In genomic region chr6:107957909-107958688, GRCh38 we compare ENCODE assay signal across 8 cellular contexts. TPM values are rescaled to one million over a fixed set of nuclear protein-coding genes. Genes with fewer than 3 reads are reported as not detected.
DNase-seq lines count a peak whose midpoint lies in the region; ATAC-seq and TF ChIP-seq lines count a peak whose summit lies in the region.

SEC63 (minus strand) TSS chr6:107958208; CDS start chr6:107958009, 199 bp downstream.

- H3K4me3 Mint-ChIP-seq in activated B cell treated with CpG ODN at 0.5 μM for 24 hours: peak within 1 kb of the TSS; percentile 98

- H3K27me3 Mint-ChIP-seq in activated B cell treated with CpG ODN at 0.5 μM for 24 hours: no peaks in the 10 kb centered on the region

- ATAC-seq in GM19023 (IDR thresholded peaks at IDR 0.05; ENCODE audit: unreplicated experiment): peak; percentile 94
- peak; percentile 94 for ATAC-seq in HG03196 (IDR thresholded peaks at IDR 0.05; ENCODE audit: unreplicated experiment)
- ATAC-seq in activated B cell treated with CpG ODN at 0.5 μM for 24 hours (ENCODE audit: low read depth): peak; percentile 97

- H3K4me1 Mint-ChIP-seq in activated B cell treated with CpG ODN at 0.5 μM for 24 hours: peaks cover 27% of the 10 kb centered on the region

- H3K27ac ChIP-seq in spleen: peak within 1 kb of the TSS; percentile 77 to 96 (median 93)

- TF ChIP-seq CTCF in AG09309 (IDR thresholded peaks at IDR 0.05; ENCODE audit: control insufficient read depth, insufficient read depth, low read depth, low read length, missing control alignments): no peak
- TF ChIP-seq CTCF in activated B cell treated with CpG ODN at 0.5 μM for 24 hours (IDR thresholded peaks at IDR 0.05): no peak
- TF ChIP-seq CTCF in cardiac fibroblast (IDR thresholded peaks at IDR 0.05; ENCODE audit: low read depth, low read length): no peak
- TF ChIP-seq CTCF in spleen (IDR thresholded peaks at IDR 0.05 in 8 of 11, conservative IDR thresholded peaks at IDR 0.05 in 3 of 11): peak in 5 of 11 experiments; percentile 13 to 56 (median 20)

- TF ChIP-seq POLR2A in spleen (IDR thresholded peaks at IDR 0.05): peak in 2 of 3 donors; percentile 79 to 85

- H3K27me3 ChIP-seq in spleen (replicated peaks in 1 of 7): no peaks in the 10 kb centered on the region

- peaks cover 9 to 44% (median 32%) of the 10 kb centered on the region in 6 donors for H3K4me1 ChIP-seq in spleen

- H3K9me3 Mint-ChIP-seq in activated B cell treated with CpG ODN at 0.5 μM for 24 hours: no peaks in the 10 kb centered on the region

- DNase-seq in AG09309 (ENCODE audit: low read depth) (peak; percentile 80), NCI-H345 (lab: John Stamatoyannopoulos, UW) (peak; percentile 96), activated B cell treated with CpG ODN at 0.5 μM for 24 hours (peak; percentile 95), cardiac fibroblast (ENCODE audit: low read depth in 2 of 2) (peak; percentile 97 to 98), inferior parietal cortex (ENCODE audit: extremely low spot score) (peak; percentile 93), spleen (peak; percentile 99)

- intact Hi-C loops in activated B cell treated with CpG ODN at 0.5 μM for 24 hours (cut with micrococcal nuclease) (loop anchor here (1.0 to 10.0 kb wide), 15 partner anchors 61 to 1424 kb away; partner anchors contain the start of genes AFG1L, BEND3, CD164 and CEP57L1), spleen (cut with DNase I; ENCODE audit: low total_unique reads) (no loop called here)

- H3K9me3 ChIP-seq in spleen: no peaks in the 10 kb centered on the region

- CTCF ChIA-PET in activated B cell treated with CpG ODN at 0.5 μM for 24 hours (lab: Charles Lee): no interaction called here

- peaks cover 11% of the 10 kb centered on the region for H3K36me3 Mint-ChIP-seq in activated B cell treated with CpG ODN at 0.5 μM for 24 hours (ENCODE audit: low read depth)

- POLR2A ChIA-PET in activated B cell treated with CpG ODN at 0.5 μM for 24 hours (lab: Charles Lee): interaction anchor here (0.7 to 1.8 kb wide), 8 partner anchors 11 to 1506 kb away, joined by 3 to 4 read pairs (median 3); partner anchors contain the start of gene PDSS2

- peak within 1 kb of the TSS; percentile 92 for H3K4me3 ChIP-seq in AG09309 (ENCODE audit: control insufficient read depth, low read depth, low read length)
- H3K4me3 ChIP-seq in cardiac fibroblast (replicated peaks in 1 of 2; ENCODE audit: low read depth in 2 of 2, low read length in 2 of 2): peak within 1 kb of the TSS; percentile 90 to 96
- peak within 1 kb of the TSS; percentile 75 to 100 (median 94) for H3K4me3 ChIP-seq in spleen

- no peaks in the 10 kb centered on the region for H3K36me3 ChIP-seq in spleen

- H3K27ac Mint-ChIP-seq in activated B cell treated with CpG ODN at 0.5 μM for 24 hours: peak within 1 kb of the TSS; percentile 94

- 0 to 1% (median 1%) methylated on average over 53 to 69 of the region's 69 CpGs for WGBS in spleen, 5 donors

RNA-seq across cellular contexts. Expression of gene SEC63, which starts in this region (rescaled TPM):
- total RNA-seq in activated B cell treated with CpG ODN at 0.5 μM for 24 hours (64.4 and 68.3 TPM in 2 replicates), spleen (10 to 100 TPM; 42.2 to 93.9 (median 79.8) TPM)
- polyA plus RNA-seq in spleen: 10 to 100 TPM; 21.2 to 25.0 (median 22.0) TPM

Comparison
In these comparisons a context has a peak if more than half of its experiments do, and no peak if none do; other contexts are left out.
1. Peak in every context shown above with its lines: DNase-seq, ATAC-seq, H3K4me3 ChIP-seq and H3K27ac ChIP-seq.